1 cellular context compared by ENCODE assay signal in the genomic region with DNA sequence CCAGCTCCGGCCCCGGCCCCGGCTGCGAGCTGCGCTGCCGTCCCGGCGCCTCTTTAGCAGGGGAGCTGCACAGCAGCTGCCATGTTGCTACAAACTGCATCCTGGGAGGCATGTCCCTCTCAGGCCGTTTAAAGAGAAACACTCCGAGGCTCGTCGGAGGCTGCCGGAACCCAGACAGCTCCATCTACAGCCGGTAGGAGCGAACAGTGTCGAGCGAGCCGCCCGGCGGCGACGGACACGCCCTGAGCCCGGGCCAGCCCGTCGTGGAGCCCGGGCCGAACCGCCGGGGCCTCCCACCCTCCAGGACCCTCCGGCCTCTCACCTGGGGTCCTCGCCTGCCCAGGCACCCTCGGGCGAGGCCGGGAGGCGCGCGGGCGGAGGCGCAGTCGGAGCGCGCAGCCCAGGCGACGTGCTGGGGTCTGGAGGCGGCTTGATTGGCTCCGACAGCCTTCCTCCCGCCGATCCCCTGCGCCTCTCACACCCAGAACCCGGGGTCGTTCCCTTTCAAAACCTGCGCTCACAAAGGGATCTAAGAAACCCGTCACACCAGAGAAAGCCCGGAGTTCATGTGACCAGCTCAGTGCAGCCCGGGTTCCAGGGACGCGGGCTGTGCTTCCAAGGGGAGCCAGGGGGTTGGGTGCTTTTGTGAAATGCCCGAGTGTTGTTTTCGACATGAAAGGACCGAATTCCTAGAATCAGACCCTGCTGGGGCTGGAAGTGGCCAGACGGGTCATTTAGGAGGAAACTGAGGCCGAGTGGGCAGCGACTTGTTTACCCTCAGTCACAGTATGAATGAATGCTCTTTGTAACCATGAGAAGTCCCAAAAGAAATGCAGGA.
TF ChIP-seq lines count a peak whose summit lies in the region.

A gene (minus strand): TSS at position 570 of the 838 bp plus-strand sequence. CDS start 5,040 bp downstream, outside the sequence.

TF ChIP-seq in K562, 482 proteins besides CTCF, POLR2A, EP300 and RAD21 (continued from another document):
- TF ChIP-seq, protein P1, sequence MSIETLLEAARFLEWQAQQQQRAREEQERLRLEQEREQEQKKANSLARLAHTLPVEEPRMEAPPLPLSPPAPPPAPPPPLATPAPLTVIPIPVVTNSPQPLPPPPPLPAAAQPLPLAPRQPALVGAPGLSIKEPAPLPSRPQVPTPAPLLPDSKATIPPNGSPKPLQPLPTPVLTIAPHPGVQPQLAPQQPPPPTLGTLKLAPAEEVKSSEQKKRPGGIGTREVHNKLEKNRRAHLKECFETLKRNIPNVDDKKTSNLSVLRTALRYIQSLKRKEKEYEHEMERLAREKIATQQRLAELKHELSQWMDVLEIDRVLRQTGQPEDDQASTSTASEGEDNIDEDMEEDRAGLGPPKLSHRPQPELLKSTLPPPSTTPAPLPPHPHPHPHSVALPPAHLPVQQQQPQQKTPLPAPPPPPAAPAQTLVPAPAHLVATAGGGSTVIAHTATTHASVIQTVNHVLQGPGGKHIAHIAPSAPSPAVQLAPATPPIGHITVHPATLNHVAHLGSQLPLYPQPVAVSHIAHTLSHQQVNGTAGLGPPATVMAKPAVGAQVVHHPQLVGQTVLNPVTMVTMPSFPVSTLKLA (conservative IDR thresholded peaks at IDR 0.05), result peak in 1 of 2 experiments; percentile 55; a peak in 2 of 4 replicates
- no peak for TF ChIP-seq ZNF274 (IDR thresholded peaks at IDR 0.05; ENCODE audit: borderline replicate concordance, low read depth, low read length)
- peak; percentile 94 for TF ChIP-seq C11orf30 (IDR thresholded peaks at IDR 0.05; ENCODE audit: low read depth)
- TF ChIP-seq TEAD2 (tag; IDR thresholded peaks at IDR 0.05), result no peak
- peak; percentile 90 for TF ChIP-seq KLF1 (tag; IDR thresholded peaks at IDR 0.05)
- peak; percentile 81; the same call in 1 of the 2 replicates for TF ChIP-seq PHF8 (IDR thresholded peaks at IDR 0.05; ENCODE audit: borderline replicate concordance, low read length)
- TF ChIP-seq, protein P2, sequence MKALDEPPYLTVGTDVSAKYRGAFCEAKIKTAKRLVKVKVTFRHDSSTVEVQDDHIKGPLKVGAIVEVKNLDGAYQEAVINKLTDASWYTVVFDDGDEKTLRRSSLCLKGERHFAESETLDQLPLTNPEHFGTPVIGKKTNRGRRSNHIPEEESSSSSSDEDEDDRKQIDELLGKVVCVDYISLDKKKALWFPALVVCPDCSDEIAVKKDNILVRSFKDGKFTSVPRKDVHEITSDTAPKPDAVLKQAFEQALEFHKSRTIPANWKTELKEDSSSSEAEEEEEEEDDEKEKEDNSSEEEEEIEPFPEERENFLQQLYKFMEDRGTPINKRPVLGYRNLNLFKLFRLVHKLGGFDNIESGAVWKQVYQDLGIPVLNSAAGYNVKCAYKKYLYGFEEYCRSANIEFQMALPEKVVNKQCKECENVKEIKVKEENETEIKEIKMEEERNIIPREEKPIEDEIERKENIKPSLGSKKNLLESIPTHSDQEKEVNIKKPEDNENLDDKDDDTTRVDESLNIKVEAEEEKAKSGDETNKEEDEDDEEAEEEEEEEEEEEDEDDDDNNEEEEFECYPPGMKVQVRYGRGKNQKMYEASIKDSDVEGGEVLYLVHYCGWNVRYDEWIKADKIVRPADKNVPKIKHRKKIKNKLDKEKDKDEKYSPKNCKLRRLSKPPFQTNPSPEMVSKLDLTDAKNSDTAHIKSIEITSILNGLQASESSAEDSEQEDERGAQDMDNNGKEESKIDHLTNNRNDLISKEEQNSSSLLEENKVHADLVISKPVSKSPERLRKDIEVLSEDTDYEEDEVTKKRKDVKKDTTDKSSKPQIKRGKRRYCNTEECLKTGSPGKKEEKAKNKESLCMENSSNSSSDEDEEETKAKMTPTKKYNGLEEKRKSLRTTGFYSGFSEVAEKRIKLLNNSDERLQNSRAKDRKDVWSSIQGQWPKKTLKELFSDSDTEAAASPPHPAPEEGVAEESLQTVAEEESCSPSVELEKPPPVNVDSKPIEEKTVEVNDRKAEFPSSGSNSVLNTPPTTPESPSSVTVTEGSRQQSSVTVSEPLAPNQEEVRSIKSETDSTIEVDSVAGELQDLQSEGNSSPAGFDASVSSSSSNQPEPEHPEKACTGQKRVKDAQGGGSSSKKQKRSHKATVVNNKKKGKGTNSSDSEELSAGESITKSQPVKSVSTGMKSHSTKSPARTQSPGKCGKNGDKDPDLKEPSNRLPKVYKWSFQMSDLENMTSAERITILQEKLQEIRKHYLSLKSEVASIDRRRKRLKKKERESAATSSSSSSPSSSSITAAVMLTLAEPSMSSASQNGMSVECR (CRISPR knock-in tag; IDR thresholded peaks at IDR 0.05), result no peak; the same call in 1 of the 2 replicates
- no peak for TF ChIP-seq PPARD (CRISPR knock-in tag; IDR thresholded peaks at IDR 0.05)
- TF ChIP-seq POLR2G (IDR thresholded peaks at IDR 0.05; ENCODE audit: low read depth, low read length), result peak; percentile 98
- no peak for TF ChIP-seq ZNF143 (CRISPR knock-in tag; IDR thresholded peaks at IDR 0.05)
- no peak for TF ChIP-seq TSC22D4 (tag; IDR thresholded peaks at IDR 0.05)
- TF ChIP-seq SNIP1 (IDR thresholded peaks at IDR 0.05; ENCODE audit: low read depth), result no peak
- TF ChIP-seq CHD2 (IDR thresholded peaks at IDR 0.05; ENCODE audit: low read depth, low read length), result 0 out of 2 replicates have a peak, but pooled peaks have one; percentile 2
- TF ChIP-seq POLR2AphosphoS5 (IDR thresholded peaks at IDR 0.05; ENCODE audit: control insufficient read depth, insufficient read depth, low read depth, low read length), result peak; percentile 84
- TF ChIP-seq, protein P3, sequence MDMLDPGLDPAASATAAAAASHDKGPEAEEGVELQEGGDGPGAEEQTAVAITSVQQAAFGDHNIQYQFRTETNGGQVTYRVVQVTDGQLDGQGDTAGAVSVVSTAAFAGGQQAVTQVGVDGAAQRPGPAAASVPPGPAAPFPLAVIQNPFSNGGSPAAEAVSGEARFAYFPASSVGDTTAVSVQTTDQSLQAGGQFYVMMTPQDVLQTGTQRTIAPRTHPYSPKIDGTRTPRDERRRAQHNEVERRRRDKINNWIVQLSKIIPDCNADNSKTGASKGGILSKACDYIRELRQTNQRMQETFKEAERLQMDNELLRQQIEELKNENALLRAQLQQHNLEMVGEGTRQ (CRISPR knock-in tag; IDR thresholded peaks at IDR 0.05), result 0 out of 2 replicates have a peak, but pooled peaks have one; percentile 11
- TF ChIP-seq PCBP1 (IDR thresholded peaks at IDR 0.05; ENCODE audit: low read depth, low read length, poor library complexity, severe bottlenecking), result peak; percentile 60
